3 cellular contexts compared by ENCODE assay signal in genomic region chr2:84899181-84899580, GRCh38.
TF ChIP-seq lines count a peak whose summit lies in the region.

No MANE protein-coding gene starts in this region.

TF ChIP-seq in IMR-90, 13 proteins besides CTCF, POLR2A, EP300 and RAD21:
- no peak for TF ChIP-seq ELK1 (IDR thresholded peaks at IDR 0.05; ENCODE audit: borderline replicate concordance, low read depth, low read length)
- TF ChIP-seq BHLHE40 (IDR thresholded peaks at IDR 0.05; ENCODE audit: low read depth, low read length), result no peak
- no peak for TF ChIP-seq CHD1 (IDR thresholded peaks at IDR 0.05; ENCODE audit: low read depth, low read length)
- TF ChIP-seq RCOR1 (IDR thresholded peaks at IDR 0.05; ENCODE audit: insufficient replicate concordance, low read length), result no peak
- TF ChIP-seq CEBPB (IDR thresholded peaks at IDR 0.05; ENCODE audit: low read depth, low read length), result no peak
- no peak for TF ChIP-seq MXI1 (IDR thresholded peaks at IDR 0.05; ENCODE audit: borderline replicate concordance, low read depth, low read length)
- TF ChIP-seq MAZ (IDR thresholded peaks at IDR 0.05; ENCODE audit: borderline replicate concordance, low read depth, low read length), result no peak
- TF ChIP-seq USF2 (IDR thresholded peaks at IDR 0.05; ENCODE audit: low read depth, low read length), result no peak
- no peak for TF ChIP-seq FOS (IDR thresholded peaks at IDR 0.05; ENCODE audit: low read depth, low read length)
- TF ChIP-seq NFE2L2 (IDR thresholded peaks at IDR 0.05; ENCODE audit: low read depth, low read length), result no peak
- TF ChIP-seq MAFK (IDR thresholded peaks at IDR 0.05; ENCODE audit: low read depth, low read length), result no peak
- no peak for TF ChIP-seq SMC3 (IDR thresholded peaks at IDR 0.05; ENCODE audit: low read depth, low read length)
- no peak for TF ChIP-seq RFX5 (IDR thresholded peaks at IDR 0.05; ENCODE audit: low read depth, low read length)

TF ChIP-seq in WTC11, 78 proteins besides CTCF, POLR2A, EP300 and RAD21:
- TF ChIP-seq ETV6 (CRISPR knock-in tag; IDR thresholded peaks at IDR 0.05), result no peak
- no peak for TF ChIP-seq ZNF121 (CRISPR knock-in tag; IDR thresholded peaks at IDR 0.05)
- TF ChIP-seq ZNF416 (CRISPR knock-in tag; IDR thresholded peaks at IDR 0.05), result no peak
- TF ChIP-seq NFE2L1 (CRISPR knock-in tag; IDR thresholded peaks at IDR 0.05), result no peak
- TF ChIP-seq MXD4 (CRISPR knock-in tag; IDR thresholded peaks at IDR 0.05; ENCODE audit: borderline replicate concordance), result no peak
- no peak for TF ChIP-seq GABPB1 (CRISPR knock-in tag; IDR thresholded peaks at IDR 0.05)
- no peak for TF ChIP-seq ERG (CRISPR knock-in tag; IDR thresholded peaks at IDR 0.05)
- TF ChIP-seq SOX15 (CRISPR knock-in tag; IDR thresholded peaks at IDR 0.05), result no peak
- no peak for TF ChIP-seq PREB (CRISPR knock-in tag; IDR thresholded peaks at IDR 0.05; ENCODE audit: borderline replicate concordance)

TF ChIP-seq in GM12891, 5 proteins besides CTCF, POLR2A, EP300 and RAD21:
- TF ChIP-seq SPI1 (IDR thresholded peaks at IDR 0.05; ENCODE audit: low read depth, low read length) (no peak), TAF1 (IDR thresholded peaks at IDR 0.05; ENCODE audit: low read depth, low read length) (no peak), PAX5 (IDR thresholded peaks at IDR 0.05; ENCODE audit: insufficient read depth, low read length, severe bottlenecking) (no peak), POU2F2 (IDR thresholded peaks at IDR 0.05; ENCODE audit: low read depth, low read length) (no peak), POLR2AphosphoS5 (IDR thresholded peaks at IDR 0.05; ENCODE audit: low read depth, low read length) (no peak)
